ENCODE assay signal across 25 cellular contexts in the genomic region with DNA sequence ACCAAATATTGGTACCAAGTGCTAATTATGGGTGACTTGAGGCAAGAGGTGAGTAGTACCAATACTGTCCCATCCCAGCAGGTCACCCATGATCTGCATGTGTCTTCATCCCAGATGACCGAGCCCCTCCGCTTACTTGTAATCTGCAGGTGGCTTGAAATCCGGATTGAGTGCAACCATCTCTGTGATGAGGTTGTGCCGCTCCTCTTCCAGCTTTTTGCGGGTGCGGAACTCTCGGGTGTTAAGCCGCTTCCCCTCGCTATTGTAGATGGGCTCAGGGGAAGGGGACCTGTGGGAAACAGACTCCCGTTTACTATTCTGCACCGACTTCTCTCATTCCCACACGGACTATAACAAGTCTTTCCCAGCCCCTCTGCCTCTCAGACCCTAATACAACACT. TPM values are rescaled to one million over a fixed set of nuclear protein-coding genes. Genes with fewer than 3 reads are reported as not detected.
DNase-seq lines count a peak whose midpoint lies in the region; ATAC-seq and TF ChIP-seq lines count a peak whose summit lies in the region.
"Had no signal": no experiment of that assay in that cellular context is flagged by ENCODE, and none has a peak within 500 bp of the region (broad histone marks: within the 10 kb centered on the region; RNA-seq: fewer than 3 reads in every experiment).

No MANE protein-coding gene starts in this region.

- no peak for ATAC-seq in activated T-cell treated with anti-CD3 and anti-CD28 coated beads, Interleukin-2, amount 50 U/mL, for 72 hours (replicated peaks in 1 of 2)
- ATAC-seq in GM23338 (no peak), sciatic nerve (no peak), GM21825 (IDR thresholded peaks at IDR 0.05; ENCODE audit: unreplicated experiment) (no peak)
- ATAC-seq: activated T-helper 17 cell treated with anti-CD3 and anti-CD28 coated beads, Interleukin-2, amount 50 U/mL, for 72 hours; right lobe of liver had no signal

- peaks cover 77% of the 10 kb centered on the region for H4K20me1 ChIP-seq in GM23338 (replicated peaks; ENCODE audit: insufficient read depth)

- no peak overlapping the region for H3K4me2 ChIP-seq in GM23338

- H3K4me3 ChIP-seq in GM23338: no peak overlapping the region
- H3K4me3 ChIP-seq: ascending aorta, lung, right lobe of liver had no signal

- no peak overlapping the region for H3K4me3 Mint-ChIP-seq in activated T-cell treated with anti-CD3 and anti-CD28 coated beads, Interleukin-2, amount 50 U/mL, for 72 hours
- H3K4me3 Mint-ChIP-seq in GM23338 (no peak overlapping the region; the same call in 2 of the 3 replicates), chondrocyte (ENCODE audit: unreplicated experiment) (no peak overlapping the region)
- H3K4me3 Mint-ChIP-seq: CD14-positive monocyte had no signal

- H3F3A ChIP-seq in GM23338 (replicated peaks; ENCODE audit: low read depth): peaks cover 75% of the 10 kb centered on the region

- no peaks in the 10 kb centered on the region for H3K27me3 Mint-ChIP-seq in activated T-cell treated with anti-CD3 and anti-CD28 coated beads, Interleukin-2, amount 50 U/mL, for 72 hours (ENCODE audit: low read depth)
- H3K27me3 Mint-ChIP-seq in GM23338 (ENCODE audit: insufficient read depth, low read depth, poor library complexity): peaks cover 22% of the 10 kb centered on the region
- H3K27me3 Mint-ChIP-seq in chondrocyte (ENCODE audit: low read depth): no peaks in the 10 kb centered on the region
- H3K27me3 Mint-ChIP-seq: activated T-helper 17 cell treated with anti-CD3 and anti-CD28 coated beads, Interleukin-2, amount 50 U/mL, for 72 hours; central memory CD8-positive, alpha-beta T cell had no signal

- no peaks in the 10 kb centered on the region for H3K9me2 ChIP-seq in GM23338 (ENCODE audit: insufficient read depth)

- no peak for DNase-seq in activated T-cell treated with anti-CD3 and anti-CD28 coated beads, Interleukin-2, amount 50 U/mL, for 72 hours
- no peak for DNase-seq in activated T-cell treated with anti-CD3 and anti-CD28 coated beads for 4 hours
- DNase-seq in GM23338 (ENCODE audit: low spot score): no peak
- peak; percentile 41 for DNase-seq in chondrocyte (ENCODE audit: low spot score)
- peak; percentile 49 for DNase-seq in sciatic nerve (ENCODE audit: low spot score)
- no peak for DNase-seq in stimulated activated CD4-positive, alpha-beta T cell treated with anti-CD3 and anti-CD28 coated beads, Interleukin-4, amount 100 ng/mL, for 1 hour
- DNase-seq in HPDE6-E6E7 (ENCODE audit: extremely low spot score): no peak
- DNase-seq: activated CD8-positive, alpha-beta memory T cell treated with anti-CD3 and anti-CD28 coated beads for 24 hours; DMS153; foreskin melanocyte; hippocampal formation; islet precursor cell; Kasumi-1; NCI-H1092 treated with DMSO at 0.1 percent for 48 hours; SIG-M5; WERI-Rb-1 had no signal

- peaks cover 22 to 77% of the 10 kb centered on the region in 2 donors for H3K36me3 Mint-ChIP-seq in activated T-cell treated with anti-CD3 and anti-CD28 coated beads, Interleukin-2, amount 50 U/mL, for 72 hours (ENCODE audit: insufficient read depth in 2 of 2)
- H3K36me3 Mint-ChIP-seq in GM23338 (ENCODE audit: low read depth) (peaks cover 97% of the 10 kb centered on the region), chondrocyte (ENCODE audit: low read depth) (peaks cover 60% of the 10 kb centered on the region)

- no peaks in the 10 kb centered on the region for H3K9me3 Mint-ChIP-seq in activated T-cell treated with anti-CD3 and anti-CD28 coated beads, Interleukin-2, amount 50 U/mL, for 72 hours
- H3K9me3 Mint-ChIP-seq in GM23338: no peaks in the 10 kb centered on the region
- H3K9me3 Mint-ChIP-seq in chondrocyte (ENCODE audit: low read depth): no peaks in the 10 kb centered on the region
- H3K9me3 Mint-ChIP-seq: activated T-helper 17 cell treated with anti-CD3 and anti-CD28 coated beads, Interleukin-2, amount 50 U/mL, for 72 hours; CD14-positive monocyte; central memory CD8-positive, alpha-beta T cell had no signal

- peaks cover 91% of the 10 kb centered on the region for H3K4me1 Mint-ChIP-seq in activated T-cell treated with anti-CD3 and anti-CD28 coated beads, Interleukin-2, amount 50 U/mL, for 72 hours (ENCODE audit: low read depth)
- H3K4me1 Mint-ChIP-seq in GM23338 (peaks cover 36% of the 10 kb centered on the region), chondrocyte (ENCODE audit: low read depth) (peaks cover 3% of the 10 kb centered on the region)

- intact Hi-C loops in sciatic nerve (cut with DNase I): no loop called here

- peaks cover 84% of the 10 kb centered on the region for H3K36me3 ChIP-seq in GM23338 (ENCODE audit: insufficient read depth)

- no peak overlapping the region for H2AFZ ChIP-seq in GM23338
- H2AFZ ChIP-seq: parathyroid adenoma had no signal

- H3K79me2 ChIP-seq in GM23338 (replicated peaks; ENCODE audit: insufficient read depth): peaks cover 64% of the 10 kb centered on the region

- H3K27ac Mint-ChIP-seq in activated T-cell treated with anti-CD3 and anti-CD28 coated beads, Interleukin-2, amount 50 U/mL, for 72 hours: peak overlapping the region; percentile 97
- no peak overlapping the region for H3K27ac Mint-ChIP-seq in GM23338
- no peak overlapping the region for H3K27ac Mint-ChIP-seq in chondrocyte (ENCODE audit: unreplicated experiment)

- peak overlapping the region; percentile 50 for H3K27ac ChIP-seq in GM23338 (ENCODE audit: low read depth)
- H3K27ac ChIP-seq: ascending aorta, parathyroid adenoma, right lobe of liver, WERI-Rb-1 had no signal

- TF ChIP-seq CTCF in GM23338 (conservative IDR thresholded peaks at IDR 0.05; ENCODE audit: low read depth in 2 of 2) (no peak), chondrocyte (IDR thresholded peaks at IDR 0.05) (no peak)

- H3K4me1 ChIP-seq in GM23338 (ENCODE audit: insufficient read depth): peaks cover 6% of the 10 kb centered on the region

- no peaks in the 10 kb centered on the region for H3K27me3 ChIP-seq in GM23338 (ENCODE audit: insufficient read depth)
- H3K27me3 ChIP-seq: ascending aorta, right lobe of liver had no signal

TF ChIP-seq in GM23338, 12 proteins besides CTCF, POLR2A, EP300 and RAD21:
- no peak for TF ChIP-seq EZH2 (IDR thresholded peaks at IDR 0.05; ENCODE audit: low read depth, unreplicated experiment)
- TF ChIP-seq POLR2AphosphoS5 (IDR thresholded peaks at IDR 0.05; ENCODE audit: low read depth): 0 out of 2 replicates have a peak, but pooled peaks have one; percentile 5
- no peak for TF ChIP-seq EZH2phosphoT487 (IDR thresholded peaks at IDR 0.05; ENCODE audit: unreplicated experiment)

RNA-seq across cellular contexts. Expression of gene SF1, which starts 8.2 kb away (rescaled TPM):
- 100 to 1,000 TPM; 332 to 337 TPM for total RNA-seq in activated T-cell treated with anti-CD3 and anti-CD28 coated beads, Interleukin-2, amount 50 U/mL, for 72 hours
- total RNA-seq in GM23338 (2014; rRNA removed; shearing (Covaris generic)): 235 and 252 TPM in 2 replicates
- 76.9 and 82.9 TPM in 2 replicates for polyA plus RNA-seq in GM23338 (2016; fragmentation: Nextera tagmentation; extraction: Ambion mirVana)
- 183 to 198 TPM (median 190 TPM) in 3 replicates for total RNA-seq in chondrocyte
- total RNA-seq in sciatic nerve: 366 TPM

RNA-seq across cellular contexts. Expression of gene PYGM, which starts 10.3 kb away (rescaled TPM):
- 1 to 10 TPM; 4.0 to 4.5 TPM for total RNA-seq in activated T-cell treated with anti-CD3 and anti-CD28 coated beads, Interleukin-2, amount 50 U/mL, for 72 hours
- total RNA-seq in GM23338 (2014; rRNA removed; shearing (Covaris generic)): 3.9 and 4.4 TPM in 2 replicates
- 1.5 and 2.8 TPM in 2 replicates for polyA plus RNA-seq in GM23338 (2016; fragmentation: Nextera tagmentation; extraction: Ambion mirVana)
- total RNA-seq in chondrocyte: 0.65 to 1.6 TPM (median 1.2 TPM) in 3 replicates
- 8.1 TPM for total RNA-seq in sciatic nerve

RNA-seq across cellular contexts. Expression of gene RASGRP2, which starts 26.2 kb away (rescaled TPM):
- total RNA-seq in activated T-cell treated with anti-CD3 and anti-CD28 coated beads, Interleukin-2, amount 50 U/mL, for 72 hours: 10 to 100 TPM; 18.8 to 27.9 TPM
- total RNA-seq in GM23338 (2014; rRNA removed; shearing (Covaris generic)): 30.1 and 34.4 TPM in 2 replicates
- 50.4 and 60.5 TPM in 2 replicates for polyA plus RNA-seq in GM23338 (2016; fragmentation: Nextera tagmentation; extraction: Ambion mirVana)
- total RNA-seq in chondrocyte: 4.7 to 11.4 TPM (median 10.1 TPM) in 3 replicates
- total RNA-seq in sciatic nerve: 39.7 TPM
- total RNA-seq: NCI-H460 had no signal

RNA-seq across cellular contexts. Expression of gene MAP4K2, which starts 32.9 kb away (rescaled TPM):
- total RNA-seq in activated T-cell treated with anti-CD3 and anti-CD28 coated beads, Interleukin-2, amount 50 U/mL, for 72 hours: 10 to 100 TPM; 74.7 to 84.5 TPM
- 32.3 and 42.6 TPM in 2 replicates for total RNA-seq in GM23338 (2014; rRNA removed; shearing (Covaris generic))
- 9.9 and 11.2 TPM in 2 replicates for polyA plus RNA-seq in GM23338 (2016; fragmentation: Nextera tagmentation; extraction: Ambion mirVana)
- 11.3 to 17.8 TPM (median 13.4 TPM) in 3 replicates for total RNA-seq in chondrocyte
- total RNA-seq in sciatic nerve: 18.0 TPM

RNA-seq across cellular contexts. Expression of gene MEN1, which starts 40.2 kb away (rescaled TPM):
- total RNA-seq in activated T-cell treated with anti-CD3 and anti-CD28 coated beads, Interleukin-2, amount 50 U/mL, for 72 hours: 10 to 100 TPM; 33.8 to 36.3 TPM
- total RNA-seq in GM23338 (2014; rRNA removed; shearing (Covaris generic)): 38.9 and 45.2 TPM in 2 replicates
- 27.2 and 31.6 TPM in 2 replicates for polyA plus RNA-seq in GM23338 (2016; fragmentation: Nextera tagmentation; extraction: Ambion mirVana)
- 19.5 to 26.4 TPM (median 20.4 TPM) in 3 replicates for total RNA-seq in chondrocyte
- 17.7 TPM for total RNA-seq in sciatic nerve

Comparison
In these comparisons a context has a peak if more than half of its experiments do, and no peak if none do; other contexts are left out.
1. DNase-seq: peak in chondrocyte (single experiment) and sciatic nerve (single experiment); none in activated T-cell treated with anti-CD3 and anti-CD28 coated beads, Interleukin-2, amount 50 U/mL, for 72 hours (0 of 2), activated T-cell treated with anti-CD3 and anti-CD28 coated beads for 4 hours (single experiment), GM23338 (single experiment), stimulated activated CD4-positive, alpha-beta T cell treated with anti-CD3 and anti-CD28 coated beads, Interleukin-4, amount 100 ng/mL, for 1 hour (single experiment) and HPDE6-E6E7 (single experiment).